In the genomic region with DNA sequence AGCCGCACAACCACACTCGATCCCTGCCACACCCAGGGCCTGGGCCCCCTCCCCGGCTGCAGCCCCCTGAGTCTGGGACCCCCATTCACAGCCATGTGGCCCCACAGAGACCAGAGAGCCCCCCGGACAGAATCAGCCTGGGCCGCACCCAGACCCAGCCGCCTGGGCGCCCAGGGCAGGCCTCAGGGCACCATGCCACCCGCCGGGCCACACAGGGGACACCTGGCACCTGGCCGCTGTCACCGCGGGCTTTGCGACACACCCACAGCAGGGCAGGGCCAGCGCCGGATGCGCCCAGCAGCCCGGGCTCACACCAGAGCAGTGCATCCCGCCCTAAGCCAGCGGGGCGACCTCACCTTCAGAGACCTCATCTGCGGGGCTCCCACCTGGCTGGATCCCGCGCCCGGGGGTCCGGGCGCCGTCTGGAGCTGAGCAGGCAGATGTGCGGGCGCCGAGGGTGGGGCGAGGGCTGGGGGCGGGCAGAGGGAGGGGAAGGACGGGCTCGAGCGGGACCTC, we compare ENCODE assay signal across 6 cellular contexts. TPM values are rescaled to one million over a fixed set of nuclear protein-coding genes. Genes with fewer than 3 reads are reported as not detected.
DNase-seq lines count a peak whose midpoint lies in the region; TF ChIP-seq lines count a peak whose summit lies in the region.

No MANE protein-coding gene starts in this region.

- no peaks in the 10 kb centered on the region for H3K27me3 ChIP-seq in kidney epithelial cell (ENCODE audit: control insufficient read depth, insufficient read depth, low read length)

- peak overlapping the region; percentile 45 for H3K4me3 ChIP-seq in kidney epithelial cell (ENCODE audit: low read depth, low read length)

- DNase-seq in DMS53 treated with DMSO at 0.1 percent for 48 hours (lab: John Stamatoyannopoulos, UW; ENCODE audit: unreplicated experiment) (peak; percentile 20), UCSD-AML1 (lab: John Stamatoyannopoulos, UW; ENCODE audit: unreplicated experiment) (peak; percentile 45), kidney epithelial cell (ENCODE audit: low read depth) (no peak), NCI-H2107 treated with DMSO at 0.1 percent for 48 hours (lab: John Stamatoyannopoulos, UW; ENCODE audit: unreplicated experiment) (no peak), foreskin melanocyte (no peak), SIG-M5 (lab: John Stamatoyannopoulos, UW) (no peak)

- no peaks in the 10 kb centered on the region for H3K36me3 ChIP-seq in kidney epithelial cell (ENCODE audit: control insufficient read depth, insufficient read depth, low read length)

- no peak for TF ChIP-seq CTCF in kidney epithelial cell (IDR thresholded peaks at IDR 0.05; ENCODE audit: insufficient read depth, low read length, poor library complexity, severe bottlenecking)

RNA-seq across cellular contexts. Expression of gene TBXA2R, which starts 0.4 kb away (rescaled TPM):
- 0.04 and 0.21 TPM in 2 replicates for total RNA-seq in kidney epithelial cell

RNA-seq across cellular contexts. Expression of gene CACTIN, which starts 20.4 kb away (rescaled TPM):
- 46.6 and 48.7 TPM in 2 replicates for total RNA-seq in kidney epithelial cell

RNA-seq across cellular contexts. Expression of gene GIPC3, which starts 21.0 kb away (rescaled TPM):
- 0.21 TPM in 1 of 2 replicates, not detected in the other for total RNA-seq in kidney epithelial cell

RNA-seq across cellular contexts. Expression of gene HMG20B, which starts 33.5 kb away (rescaled TPM):
- 77.8 and 84.5 TPM in 2 replicates for total RNA-seq in kidney epithelial cell

RNA-seq across cellular contexts. Expression of gene MFSD12, which starts 48.8 kb away (rescaled TPM):
- total RNA-seq in kidney epithelial cell, result 154 and 222 TPM in 2 replicates

Comparison
In these comparisons a context has a peak if more than half of its experiments do, and no peak if none do; other contexts are left out.
1. DNase-seq: peak in DMS53 treated with DMSO at 0.1 percent for 48 hours (single experiment) and UCSD-AML1 (single experiment); none in kidney epithelial cell (single experiment), NCI-H2107 treated with DMSO at 0.1 percent for 48 hours (single experiment), foreskin melanocyte (single experiment) and SIG-M5 (single experiment).